ENCODE assay signal across 8 cellular contexts in genomic region chr15:78761475-78761874, GRCh38. TPM values are rescaled to one million over a fixed set of nuclear protein-coding genes. Genes with fewer than 3 reads are reported as not detected.
DNase-seq lines count a peak whose midpoint lies in the region; ATAC-seq and TF ChIP-seq lines count a peak whose summit lies in the region.
"Not testable (repeated sequence)": the region's sequence is repeated elsewhere in the genome, so short reads cannot be mapped to it uniquely, and the experiment has no call there.

No MANE protein-coding gene starts in this region.

- ATAC-seq in CD8-positive, alpha-beta T cell, result peak; percentile 94
- ATAC-seq in GM19328 (IDR thresholded peaks at IDR 0.05; ENCODE audit: unreplicated experiment), result peak; percentile 48
- peak; percentile 35 for ATAC-seq in HG03095 (IDR thresholded peaks at IDR 0.05; ENCODE audit: unreplicated experiment)
- ATAC-seq in activated CD8-positive, alpha-beta T cell treated with anti-CD3 and anti-CD28 coated beads, Interleukin-2, amount 10 ng/mL, durations not matched to agents 7 days and 5 days, result peak; percentile 89
- peak; percentile 73 for ATAC-seq in mucosa of descending colon

- TF ChIP-seq CTCF in CD8-positive, alpha-beta T cell (IDR thresholded peaks at IDR 0.05); ascending aorta (IDR thresholded peaks at IDR 0.05); mucosa of descending colon (IDR thresholded peaks at IDR 0.05): not testable (repeated sequence)

- H3K9me3 Mint-ChIP-seq in CD8-positive, alpha-beta T cell; activated CD8-positive, alpha-beta T cell treated with anti-CD3 and anti-CD28 coated beads, Interleukin-2, amount 10 ng/mL, durations not matched to agents 7 days and 5 days (ENCODE audit: insufficient read depth): not testable (repeated sequence)

- H3K4me3 ChIP-seq in CD8-positive, alpha-beta T cell (ENCODE audit: low read depth, low read length), result peak overlapping the region; percentile 45
- not testable (repeated sequence) for H3K4me3 ChIP-seq in ascending aorta, mucosa of descending colon

- H3K27ac ChIP-seq in CD8-positive, alpha-beta T cell (ENCODE audit: low read depth, low read length), result peak overlapping the region; percentile 39
- peak overlapping the region; percentile 59 to 78 for H3K27ac ChIP-seq in ascending aorta

- POLR2A ChIA-PET in CD8-positive, alpha-beta T cell (lab: Charles Lee), result interaction anchor here (1.9 kb wide), 1 partner anchor 50 kb away, joined by 6 read pairs; the partner anchor contains the start of gene ADAMTS7
- POLR2A ChIA-PET in activated CD8-positive, alpha-beta T cell treated with anti-CD3 and anti-CD28 coated beads, Interleukin-2, amount 10 ng/mL, durations not matched to agents 7 days and 5 days (lab: Charles Lee), result interaction anchor here (0.8 to 1.4 kb wide), 3 partner anchors 9 to 221 kb away, joined by 3 to 4 read pairs (median 3); no protein-coding TSS in a partner anchor

- peak; percentile 44 to 86 (median 68) for DNase-seq in CD8-positive, alpha-beta T cell
- DNase-seq in NOMO-1 treated with dmso at 0.1 percent for 144 hours (lab: John Stamatoyannopoulos, UW; ENCODE audit: unreplicated experiment) (peak; percentile 20), ascending aorta (ENCODE audit: low spot score in 2 of 2) (peak in 1 of 2 donors; percentile 65), mucosa of descending colon (peak; percentile 52 to 84 (median 52))
- peak; percentile 87 for DNase-seq in activated CD8-positive, alpha-beta T cell treated with anti-CD3 and anti-CD28 coated beads, Interleukin-2, amount 10 ng/mL, durations not matched to agents 7 days and 5 days
- peak; percentile 33 for DNase-seq in stimulated activated CD8-positive, alpha-beta memory T cell treated with anti-CD3 and anti-CD28 coated beads, Interleukin-12 subunit alpha, Interleukin-12 subunit beta, amount 100 ng/mL, for 1 hour (ENCODE audit: low read depth)

- not testable (repeated sequence) for H3K36me3 ChIP-seq in CD8-positive, alpha-beta T cell (ENCODE audit: insufficient read depth, low read length); ascending aorta; mucosa of descending colon (ENCODE audit: low read depth)

- H3K27me3 ChIP-seq in CD8-positive, alpha-beta T cell (ENCODE audit: insufficient read depth, low read length); ascending aorta: not testable (repeated sequence)

- not testable (repeated sequence) for H3K9me3 ChIP-seq in CD8-positive, alpha-beta T cell (ENCODE audit: low read length); ascending aorta; mucosa of descending colon

- peak overlapping the region; percentile 55 for H3K4me3 Mint-ChIP-seq in CD8-positive, alpha-beta T cell
- not testable (repeated sequence) for H3K4me3 Mint-ChIP-seq in activated CD8-positive, alpha-beta T cell treated with anti-CD3 and anti-CD28 coated beads, Interleukin-2, amount 10 ng/mL, durations not matched to agents 7 days and 5 days

- CTCF ChIA-PET in CD8-positive, alpha-beta T cell (lab: Charles Lee), result interaction anchor here (1.0 to 1.1 kb wide), 2 partner anchors 10 to 50 kb away, joined by 3 read pairs; no protein-coding TSS in a partner anchor
- CTCF ChIA-PET in activated CD8-positive, alpha-beta T cell treated with anti-CD3 and anti-CD28 coated beads, Interleukin-2, amount 10 ng/mL, durations not matched to agents 7 days and 5 days (lab: Charles Lee), result interaction anchor here (1.5 to 2.3 kb wide), 2 partner anchors 10 to 23 kb away, joined by 5 to 6 read pairs; no protein-coding TSS in a partner anchor

- H3K36me3 Mint-ChIP-seq in CD8-positive, alpha-beta T cell; activated CD8-positive, alpha-beta T cell treated with anti-CD3 and anti-CD28 coated beads, Interleukin-2, amount 10 ng/mL, durations not matched to agents 7 days and 5 days (ENCODE audit: low read depth): not testable (repeated sequence)

- H3K4me1 ChIP-seq in CD8-positive, alpha-beta T cell (ENCODE audit: insufficient read depth, low read length), result peaks cover 20% of the 10 kb centered on the region
- peaks cover 15 to 20% of the 10 kb centered on the region in 2 donors for H3K4me1 ChIP-seq in ascending aorta
- not testable (repeated sequence) for H3K4me1 ChIP-seq in mucosa of descending colon (ENCODE audit: low read depth)

- peaks cover 26% of the 10 kb centered on the region for H3K4me1 Mint-ChIP-seq in CD8-positive, alpha-beta T cell (ENCODE audit: low read depth)
- peaks cover 35% of the 10 kb centered on the region for H3K4me1 Mint-ChIP-seq in activated CD8-positive, alpha-beta T cell treated with anti-CD3 and anti-CD28 coated beads, Interleukin-2, amount 10 ng/mL, durations not matched to agents 7 days and 5 days (ENCODE audit: low read depth)

- H3K27me3 Mint-ChIP-seq in CD8-positive, alpha-beta T cell (ENCODE audit: low read depth); activated CD8-positive, alpha-beta T cell treated with anti-CD3 and anti-CD28 coated beads, Interleukin-2, amount 10 ng/mL, durations not matched to agents 7 days and 5 days (ENCODE audit: low read depth): not testable (repeated sequence)

- intact Hi-C loops in CD8-positive, alpha-beta T cell (cut with DNase I, micrococcal nuclease), result loop anchor here in 1 of 2 experiments (5.0 kb wide), 2 partner anchors 111 to 324 kb away; partner anchors contain the start of genes IREB2 and MORF4L1
- intact Hi-C loops in ascending aorta (cut with DNase I); mucosa of descending colon (cut with DNase I, micrococcal nuclease): not testable (repeated sequence)

- H3K27ac Mint-ChIP-seq in CD8-positive, alpha-beta T cell, result peak overlapping the region; percentile 85
- H3K27ac Mint-ChIP-seq in activated CD8-positive, alpha-beta T cell treated with anti-CD3 and anti-CD28 coated beads, Interleukin-2, amount 10 ng/mL, durations not matched to agents 7 days and 5 days, result peak overlapping the region; percentile 92

RNA-seq across cellular contexts. Expression of gene ADAMTS7, which starts 49.8 kb away (rescaled TPM):
- not detected for total RNA-seq in CD8-positive, alpha-beta T cell
- not detected for total RNA-seq in activated CD8-positive, alpha-beta T cell treated with anti-CD3 and anti-CD28 coated beads, Interleukin-2, amount 10 ng/mL, durations not matched to agents 7 days and 5 days
- 33.3 TPM for total RNA-seq in ascending aorta
- total RNA-seq in mucosa of descending colon, result 1 to 10 TPM; 1.3 to 5.7 (median 1.8) TPM

Comparison
In these comparisons a context has a peak if more than half of its experiments do, and no peak if none do; other contexts are left out.
1. ATAC-seq: peak in every context shown above with its lines; median percentile 94 in CD8-positive, alpha-beta T cell; 89 in activated CD8-positive, alpha-beta T cell treated with anti-CD3 and anti-CD28 coated beads, Interleukin-2, amount 10 ng/mL, durations not matched to agents 7 days and 5 days; 73 in mucosa of descending colon; 48 in GM19328; 35 in HG03095.